ENCODE assay signal across 15 cellular contexts in the genomic region with DNA sequence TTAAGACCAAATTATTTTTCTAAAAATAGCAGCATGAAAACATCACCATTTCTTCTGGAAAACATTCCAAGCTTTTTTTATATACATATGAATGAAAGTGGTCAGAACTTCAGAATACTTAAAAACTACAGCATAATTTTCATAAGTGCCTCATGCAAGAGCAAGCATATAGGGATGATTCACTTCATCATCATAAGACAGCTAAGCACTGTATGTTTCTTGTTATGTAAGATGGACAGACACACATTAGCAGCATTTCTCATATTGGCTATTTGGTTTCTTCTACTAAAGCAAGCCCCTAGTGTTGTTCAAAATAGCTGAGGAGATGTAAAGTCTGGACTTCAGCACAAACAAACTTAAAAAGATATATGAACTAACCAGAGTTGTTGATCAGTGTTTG.
DNase-seq lines count a peak whose midpoint lies in the region; ATAC-seq and TF ChIP-seq lines count a peak whose summit lies in the region.
"Had no signal": no experiment of that assay in that cellular context is flagged by ENCODE, and none has a peak within 500 bp of the region (broad histone marks: within the 10 kb centered on the region; RNA-seq: fewer than 3 reads in every experiment).

No MANE protein-coding gene starts in this region.

- H3K56ac ChIP-seq in IMR-90 (ENCODE audit: extremely low read depth, insufficient read depth, low read length) = no peak overlapping the region

- no peak overlapping the region for H2AK9ac ChIP-seq in IMR-90 (replicated peaks; ENCODE audit: low read depth, low read length, poor library complexity)

- H3K4me3 ChIP-seq in IMR-90 (ENCODE audit: insufficient read depth, low read depth, low read length) = no peak overlapping the region
- H3K4me3 ChIP-seq in adipocyte (ENCODE audit: low read length) = no peak overlapping the region
- H3K4me3 ChIP-seq in endodermal cell (ENCODE audit: low read length) = no peak overlapping the region
- no peak overlapping the region for H3K4me3 ChIP-seq in Caco-2 (ENCODE audit: low read depth, low read length)
- H3K4me3 ChIP-seq: K562 had no signal

- ATAC-seq in IMR-90 (ENCODE audit: low read depth) = no peak
- ATAC-seq in foreskin keratinocyte = peak; percentile 75
- ATAC-seq in HG02938 (IDR thresholded peaks at IDR 0.05; ENCODE audit: unreplicated experiment) = no peak
- ATAC-seq: HCT116, HepG2, K562 had no signal

- H2BK5ac ChIP-seq in IMR-90 (ENCODE audit: low read depth, low read length, poor library complexity, severe bottlenecking) = no peak overlapping the region

- H2BK120ac ChIP-seq in IMR-90 (ENCODE audit: low read depth, low read length) = no peak overlapping the region

- no peaks in the 10 kb centered on the region for H3K9me3 Mint-ChIP-seq in endodermal cell
- H3K9me3 Mint-ChIP-seq in Caco-2 (ENCODE audit: unreplicated experiment) = no peaks in the 10 kb centered on the region
- H3K9me3 Mint-ChIP-seq: CD4-positive, alpha-beta T cell had no signal

- H4K91ac ChIP-seq in IMR-90 (ENCODE audit: insufficient read depth, low read depth, low read length) = no peak overlapping the region

- TF ChIP-seq CTCF in IMR-90 (conservative IDR thresholded peaks at IDR 0.05; ENCODE audit: low read depth, low read length) = no peak
- peak; percentile 28 for TF ChIP-seq CTCF in endodermal cell (conservative IDR thresholded peaks at IDR 0.05)
- no peak for TF ChIP-seq CTCF in foreskin keratinocyte (conservative IDR thresholded peaks at IDR 0.05)
- TF ChIP-seq CTCF in Caco-2 (IDR thresholded peaks at IDR 0.05; ENCODE audit: insufficient read depth in 1 of 2, low read depth in 1 of 2, low read length in 1 of 2, severe bottlenecking in 1 of 2, unreplicated experiment in 1 of 2) = no peak

- no peak overlapping the region for H3K4ac ChIP-seq in IMR-90 (ENCODE audit: low read depth, low read length)

- H4K20me1 ChIP-seq in IMR-90 (ENCODE audit: insufficient read depth, low read length) = no peaks in the 10 kb centered on the region

- dilution Hi-C loops in IMR-90 (cut with HindIII; ENCODE audit: low sequenced_read_pairs, unreplicated experiment) = no loop called here

- H3K27me3 ChIP-seq in IMR-90 (ENCODE audit: control insufficient read depth, insufficient read depth, low read length) = peaks cover 39% of the 10 kb centered on the region
- peaks cover 36% of the 10 kb centered on the region for H3K27me3 ChIP-seq in adipocyte (replicated peaks; ENCODE audit: control insufficient read depth, insufficient read depth, low read length)
- H3K27me3 ChIP-seq in endodermal cell (ENCODE audit: control insufficient read depth, insufficient read depth, low read length, poor library complexity, severe bottlenecking) = no peaks in the 10 kb centered on the region
- peaks cover 81% of the 10 kb centered on the region for H3K27me3 ChIP-seq in foreskin keratinocyte
- H3K27me3 ChIP-seq in Caco-2 (replicated peaks; ENCODE audit: control insufficient read depth, insufficient read depth, low read length) = no peaks in the 10 kb centered on the region

- no peak overlapping the region for H2BK15ac ChIP-seq in IMR-90 (ENCODE audit: low read depth, low read length)

- no peak overlapping the region for H2AFZ ChIP-seq in IMR-90 (replicated peaks; ENCODE audit: low read length, poor library complexity)

- H4K8ac ChIP-seq in IMR-90 (ENCODE audit: low read depth in 2 of 2, low read length in 2 of 2) = no peak overlapping the region

- H3K9me1 ChIP-seq in IMR-90 (ENCODE audit: insufficient read depth, low read length) = no peaks in the 10 kb centered on the region

- no peak for TF ChIP-seq RAD21 in IMR-90 (IDR thresholded peaks at IDR 0.05; ENCODE audit: low read length)

- no TSS peak for BruUV-seq in IMR-90 (replicated peaks; lab: Mats Ljungman, UMichigan)
- no TSS peak for BruUV-seq in Caco-2 (replicated peaks; lab: Mats Ljungman, UMichigan)

- POLR2A ChIA-PET in IMR-90 (lab: Charles Lee; ENCODE audit: unreplicated experiment) = interaction anchor here (0.6 kb wide), 1 partner anchor 122 kb away, joined by 3 read pairs; no protein-coding TSS in a partner anchor
- POLR2A ChIA-PET in Caco-2 (lab: Charles Lee) = no interaction called here

- H3K23ac ChIP-seq in IMR-90 (ENCODE audit: low read depth, low read length) = no peak overlapping the region

- intact Hi-C loops in IMR-90 (cut with micrococcal nuclease) (no loop called here), Caco-2 (cut with micrococcal nuclease; ENCODE audit: unreplicated experiment) (no loop called here)

- H3K4me2 ChIP-seq in IMR-90 (ENCODE audit: low read depth, low read length) = no peak overlapping the region

- H3K27ac Mint-ChIP-seq in endodermal cell = no peak overlapping the region
- H3K27ac Mint-ChIP-seq in Caco-2 (ENCODE audit: unreplicated experiment) = no peak overlapping the region
- H3K27ac Mint-ChIP-seq: B cell; CD4-positive, alpha-beta T cell had no signal

- H3K4me3 Mint-ChIP-seq in endodermal cell = no peak overlapping the region
- no peak overlapping the region for H3K4me3 Mint-ChIP-seq in Caco-2 (ENCODE audit: unreplicated experiment)
- H3K4me3 Mint-ChIP-seq: B cell; CD4-positive, alpha-beta T cell had no signal

- H3K79me1 ChIP-seq in IMR-90 (ENCODE audit: low read depth in 1 of 2, low read length in 2 of 2) = no peaks in the 10 kb centered on the region

- TF ChIP-seq POLR2A in IMR-90 (IDR thresholded peaks at IDR 0.05; ENCODE audit: low read depth, low read length) = no peak

- H3K36me3 ChIP-seq in IMR-90 (ENCODE audit: control insufficient read depth, insufficient read depth, low read length) (no peaks in the 10 kb centered on the region), adipocyte (ENCODE audit: control insufficient read depth, insufficient read depth, low read length, severe bottlenecking) (no peaks in the 10 kb centered on the region), endodermal cell (ENCODE audit: control insufficient read depth, insufficient read depth, low read length) (no peaks in the 10 kb centered on the region), Caco-2 (ENCODE audit: control insufficient read depth, insufficient read depth, low read length) (no peaks in the 10 kb centered on the region)

- no peak overlapping the region for H2BK20ac ChIP-seq in IMR-90 (ENCODE audit: low read depth, low read length)

- no peak overlapping the region for H2AK5ac ChIP-seq in IMR-90 (ENCODE audit: low read depth, low read length)

- H3K36me3 Mint-ChIP-seq in endodermal cell (ENCODE audit: low read depth) (no peaks in the 10 kb centered on the region), Caco-2 (ENCODE audit: insufficient read depth, unreplicated experiment) (no peaks in the 10 kb centered on the region)

- H3K18ac ChIP-seq in IMR-90 (ENCODE audit: low read depth, low read length) = no peak overlapping the region

- H3K27me3 Mint-ChIP-seq in endodermal cell (ENCODE audit: insufficient read depth) = peaks cover 4% of the 10 kb centered on the region
- H3K27me3 Mint-ChIP-seq in Caco-2 (ENCODE audit: insufficient read depth, unreplicated experiment) = no peaks in the 10 kb centered on the region

- H3K4me1 Mint-ChIP-seq in endodermal cell (peaks cover 6% of the 10 kb centered on the region), Caco-2 (ENCODE audit: low read depth, unreplicated experiment) (peaks cover 27% of the 10 kb centered on the region)
- H3K4me1 Mint-ChIP-seq: B cell had no signal

- H3K9me3 ChIP-seq in IMR-90 (ENCODE audit: control insufficient read depth, insufficient read depth, low read length) (no peaks in the 10 kb centered on the region), adipocyte (ENCODE audit: control insufficient read depth, low read length) (no peaks in the 10 kb centered on the region), endodermal cell (ENCODE audit: control insufficient read depth, low read length) (no peaks in the 10 kb centered on the region), Caco-2 (no peaks in the 10 kb centered on the region)

- DNase-seq in IMR-90 (peak; percentile 7), adipocyte (ENCODE audit: low read depth) (peak; percentile 2), endodermal cell (no peak), foreskin keratinocyte (peak; percentile 13 to 53), DMS153 (lab: John Stamatoyannopoulos, UW) (no peak), Caco-2 (no peak)
- no peak for DNase-seq in stimulated activated CD4-positive, alpha-beta T cell treated with anti-CD3 and anti-CD28 coated beads, Interleukin-15, amount 100 ng/mL, for 24 hours
- DNase-seq: C1 segment of cervical spinal cord; CD4-positive, alpha-beta T cell; GF-D8 had no signal

- no peak overlapping the region for H4K5ac ChIP-seq in IMR-90 (ENCODE audit: low read depth, low read length)

- H3K27ac ChIP-seq in IMR-90 (ENCODE audit: insufficient read depth, low read length) (no peak overlapping the region), endodermal cell (ENCODE audit: low read depth, low read length) (no peak overlapping the region), foreskin keratinocyte (no peak overlapping the region)

- CTCF ChIA-PET in IMR-90 (lab: Yijun Ruan, JAX) (interaction anchor here (1.0 kb wide), 2 partner anchors 9 to 13 kb away, joined by 3 read pairs; no protein-coding TSS in a partner anchor), Caco-2 (lab: Charles Lee) (no interaction called here)

- H3K4me1 ChIP-seq in IMR-90 (ENCODE audit: control insufficient read depth, insufficient read depth, low read length) (no peaks in the 10 kb centered on the region), adipocyte (ENCODE audit: control insufficient read depth, insufficient read depth, low read length) (peaks cover 5% of the 10 kb centered on the region), endodermal cell (ENCODE audit: control insufficient read depth, insufficient read depth, low read length) (peaks cover 5% of the 10 kb centered on the region), foreskin keratinocyte (no peaks in the 10 kb centered on the region), Caco-2 (peaks cover 31% of the 10 kb centered on the region)

- no peak overlapping the region for H3K14ac ChIP-seq in IMR-90 (replicated peaks; ENCODE audit: low read depth, low read length)

- in situ Hi-C loops in IMR-90 (cut with MboI; ENCODE audit: low sequenced_read_pairs) = no loop called here

- no peak overlapping the region for H3K9ac ChIP-seq in IMR-90 (ENCODE audit: low read depth, low read length)
- no peak overlapping the region for H3K9ac ChIP-seq in adipocyte (ENCODE audit: low read length)
- H3K9ac ChIP-seq in endodermal cell (ENCODE audit: extremely low read depth, low read length, poor library complexity, severe bottlenecking) = no peak overlapping the region

TF ChIP-seq in IMR-90, 13 proteins besides CTCF, POLR2A, EP300 and RAD21 (continues in another document):
- no peak for TF ChIP-seq USF2 (IDR thresholded peaks at IDR 0.05; ENCODE audit: low read depth, low read length)
- TF ChIP-seq MAZ (IDR thresholded peaks at IDR 0.05; ENCODE audit: borderline replicate concordance, low read depth, low read length) = no peak
- TF ChIP-seq NFE2L2 (IDR thresholded peaks at IDR 0.05; ENCODE audit: low read depth, low read length) = no peak

Comparison
In these comparisons a context has a peak if more than half of its experiments do, and no peak if none do; other contexts are left out.
1. DNase-seq: peak in IMR-90 (single experiment), adipocyte (single experiment) and foreskin keratinocyte (2 of 2); none in endodermal cell (single experiment), stimulated activated CD4-positive, alpha-beta T cell treated with anti-CD3 and anti-CD28 coated beads, Interleukin-15, amount 100 ng/mL, for 24 hours (single experiment), DMS153 (single experiment) and Caco-2 (0 of 2).